8 cellular contexts compared by ENCODE assay signal in the genomic region with DNA sequence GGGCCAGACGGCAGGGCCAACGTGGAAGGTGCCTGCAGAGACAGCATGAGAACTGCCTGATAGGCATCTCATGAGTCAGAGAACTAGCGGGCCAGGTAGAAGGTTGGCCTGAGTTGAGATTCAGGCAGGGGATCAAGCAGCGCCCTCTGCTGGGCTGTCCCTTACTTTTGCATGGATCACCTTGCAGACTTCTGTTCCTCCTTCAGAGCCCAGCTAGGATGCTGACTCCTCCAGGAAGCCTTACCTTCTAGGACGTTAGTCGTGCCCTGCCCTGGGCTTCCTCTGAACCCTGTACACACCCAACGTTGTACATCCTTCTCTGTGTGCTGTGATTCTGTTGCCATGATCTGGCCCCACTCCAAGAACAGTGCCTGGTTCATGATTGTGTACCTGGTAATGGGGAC.
A peak's percentile ranks its signal among the peaks of the same experiment; 100 is the strongest.
DNase-seq lines count a peak whose midpoint lies in the region; ATAC-seq and TF ChIP-seq lines count a peak whose summit lies in the region.

No MANE protein-coding gene starts in this region.

- no peak overlapping the region for H3K27ac ChIP-seq in brain microvascular endothelial cell

- TF ChIP-seq CTCF in brain microvascular endothelial cell (IDR thresholded peaks at IDR 0.05; ENCODE audit: low read depth, low read length, missing control alignments) (peak; percentile 61), mucosa of descending colon (IDR thresholded peaks at IDR 0.05) (peak; percentile 29)

- intact Hi-C loops in mucosa of descending colon (cut with DNase I, micrococcal nuclease): no loop called here

- in situ Hi-C loops in brain microvascular endothelial cell (cut with HindIII; ENCODE audit: low pct_ligation_motif_present, low sequenced_read_pairs): no loop called here

- H3K9me3 ChIP-seq in mucosa of descending colon: no peaks in the 10 kb centered on the region

- H3K4me3 ChIP-seq in brain microvascular endothelial cell (ENCODE audit: low read depth, low read length): no peak overlapping the region
- H3K4me3 ChIP-seq in mucosa of descending colon: no peak overlapping the region

- no peaks in the 10 kb centered on the region for H3K36me3 ChIP-seq in brain microvascular endothelial cell (replicated peaks)
- no peaks in the 10 kb centered on the region for H3K36me3 ChIP-seq in mucosa of descending colon (ENCODE audit: low read depth)

- peak; percentile 45 for DNase-seq in NCI-H146 (lab: John Stamatoyannopoulos, UW)
- no peak for DNase-seq in NCI-H146 treated with DMSO at 0.1 percent for 48 hours (lab: John Stamatoyannopoulos, UW; ENCODE audit: unreplicated experiment)
- DNase-seq in NAMALWA (ENCODE audit: low spot score): peak; percentile 39
- peak; percentile 15 for DNase-seq in brain microvascular endothelial cell
- peak in 2 of 3 donors; percentile 62 to 66 for DNase-seq in mucosa of descending colon
- DNase-seq in epidermal melanocyte (ENCODE audit: insufficient read length, low spot score): no peak
- DNase-seq in NCI-H1694 treated with DMSO at 0.1 percent for 48 hours (lab: John Stamatoyannopoulos, UW): no peak

- no peaks in the 10 kb centered on the region for H3K27me3 ChIP-seq in brain microvascular endothelial cell (replicated peaks)

- peak; percentile 87 for ATAC-seq in mucosa of descending colon
- ATAC-seq in HG02642 (IDR thresholded peaks at IDR 0.05; ENCODE audit: poor library complexity, unreplicated experiment): no peak

- H3K4me1 ChIP-seq in mucosa of descending colon (ENCODE audit: low read depth): no peaks in the 10 kb centered on the region

Comparison
In these comparisons a context has a peak if more than half of its experiments do, and no peak if none do; other contexts are left out.
1. DNase-seq: peak in NCI-H146 (single experiment), NAMALWA (single experiment), brain microvascular endothelial cell (single experiment) and mucosa of descending colon (2 of 3); none in NCI-H146 treated with DMSO at 0.1 percent for 48 hours (single experiment), epidermal melanocyte (single experiment) and NCI-H1694 treated with DMSO at 0.1 percent for 48 hours (single experiment).